Comparison of ENCODE assay signal across 1 cellular context in genomic region chr1:181141431-181141910, GRCh38.
TF ChIP-seq lines count a peak whose summit lies in the region.

No MANE protein-coding gene starts in this region.

TF ChIP-seq in K562, 482 proteins besides CTCF, POLR2A, EP300 and RAD21 (continued from another document and continues in another):
- TF ChIP-seq RREB1 (CRISPR knock-in tag; IDR thresholded peaks at IDR 0.05) (0 out of 2 replicates have a peak, but pooled peaks have one; percentile 16), PTTG1 (tag; IDR thresholded peaks at IDR 0.05; ENCODE audit: low read depth) (no peak), XRCC5 (IDR thresholded peaks at IDR 0.05; ENCODE audit: low read depth, low read length) (no peak), HDAC2 (IDR thresholded peaks at IDR 0.05) (0 out of 2 replicates have a peak, but pooled peaks have one; percentile 37), USF2 (CRISPR knock-in tag; IDR thresholded peaks at IDR 0.05) (no peak), NR0B1 (IDR thresholded peaks at IDR 0.05; ENCODE audit: partially characterized antibody) (no peak), CHAMP1 (IDR thresholded peaks at IDR 0.05) (0 out of 2 replicates have a peak, but pooled peaks have one; percentile 36), ZNF668 (CRISPR knock-in tag; IDR thresholded peaks at IDR 0.05) (0 out of 2 replicates have a peak, but pooled peaks have one; percentile 45), THAP12 (CRISPR knock-in tag; IDR thresholded peaks at IDR 0.05) (no peak), MNT (conservative IDR thresholded peaks at IDR 0.05) (0 out of 4 replicates have a peak, but pooled peaks of 1 of the 2 experiments have one; percentile 35), ZNF76 (CRISPR knock-in tag; IDR thresholded peaks at IDR 0.05; ENCODE audit: borderline replicate concordance) (0 out of 2 replicates have a peak, but pooled peaks have one; percentile 34), ZNF444 (CRISPR knock-in tag; IDR thresholded peaks at IDR 0.05) (no peak), RBFOX2 (IDR thresholded peaks at IDR 0.05; ENCODE audit: low read depth, low read length) (peak; percentile 42; the same call in 1 of the 2 replicates), ZNF24 (IDR thresholded peaks at IDR 0.05) (no peak), HOXB6 (CRISPR knock-in tag; IDR thresholded peaks at IDR 0.05; ENCODE audit: borderline replicate concordance) (no peak), ELF4 (CRISPR knock-in tag; IDR thresholded peaks at IDR 0.05) (peak; percentile 28; the same call in 1 of the 2 replicates), MBD1 (CRISPR knock-in tag; IDR thresholded peaks at IDR 0.05) (no peak), ZNF316 (IDR thresholded peaks at IDR 0.05) (peak; percentile 89), ETV6 (IDR thresholded peaks at IDR 0.05; ENCODE audit: borderline replicate concordance in 1 of 2, low read depth in 2 of 2, low read length in 1 of 2) (no peak), ETV6 (CRISPR knock-in tag; IDR thresholded peaks at IDR 0.05; ENCODE audit: borderline replicate concordance) (no peak), ELF1 (tag; IDR thresholded peaks at IDR 0.05) (peak; percentile 71), ZBTB12 (CRISPR knock-in tag; IDR thresholded peaks at IDR 0.05) (peak; percentile 51; the same call in 1 of the 2 replicates), NR4A1 (CRISPR knock-in tag; IDR thresholded peaks at IDR 0.05) (0 out of 2 replicates have a peak, but pooled peaks have one; percentile 62), NR4A1 (tag; IDR thresholded peaks at IDR 0.05) (peak; percentile 78; the same call in 1 of the 2 replicates), NFIX (CRISPR knock-in tag; IDR thresholded peaks at IDR 0.05; ENCODE audit: low read depth) (no peak), SREBF2 (CRISPR knock-in tag; IDR thresholded peaks at IDR 0.05) (no peak), ZNF644 (tag; IDR thresholded peaks at IDR 0.05; ENCODE audit: low read depth) (no peak), TCF7L2 (IDR thresholded peaks at IDR 0.05; ENCODE audit: low read depth, low read length) (no peak), SOX6 (IDR thresholded peaks at IDR 0.05) (peak; percentile 40; the same call in 1 of the 2 replicates), SPI1 (IDR thresholded peaks at IDR 0.05; ENCODE audit: borderline replicate concordance, low read depth, low read length) (peak; percentile 77), FOXM1 (IDR thresholded peaks at IDR 0.05; ENCODE audit: low read depth) (no peak), FOXM1 (CRISPR knock-in tag; IDR thresholded peaks at IDR 0.05; ENCODE audit: low read depth) (no peak), ARID1B (IDR thresholded peaks at IDR 0.05) (peak; percentile 77), SMARCE1 (IDR thresholded peaks at IDR 0.05) (peak; percentile 81), CXXC5 (CRISPR knock-in tag; IDR thresholded peaks at IDR 0.05) (peak; percentile 51; the same call in 1 of the 2 replicates), ZBTB2 (IDR thresholded peaks at IDR 0.05) (0 out of 2 replicates have a peak, but pooled peaks have one; percentile 48), SP2 (IDR thresholded peaks at IDR 0.05; ENCODE audit: extremely low read depth, low read depth, low read length, poor library complexity, severe bottlenecking) (no peak), ZC3H11A (IDR thresholded peaks at IDR 0.05; ENCODE audit: low read depth, low read length) (no peak), LCOR (CRISPR knock-in tag; IDR thresholded peaks at IDR 0.05) (no peak), ZNF584 (CRISPR knock-in tag; IDR thresholded peaks at IDR 0.05; ENCODE audit: low read depth) (0 out of 2 replicates have a peak, but pooled peaks have one; percentile 52), JUN (IDR thresholded peaks at IDR 0.05; ENCODE audit: borderline replicate concordance, low read depth, low read length) (peak; percentile 92), JUN (CRISPR knock-in tag; IDR thresholded peaks at IDR 0.05; ENCODE audit: borderline replicate concordance) (no peak), BACH1 (tag; IDR thresholded peaks at IDR 0.05) (0 out of 2 replicates have a peak, but pooled peaks have one; percentile 42), ZSCAN32 (CRISPR knock-in tag; IDR thresholded peaks at IDR 0.05) (no peak)
